Comparison of ENCODE assay signal across 8 cellular contexts in genomic region chr12:92583910-92584309, GRCh38.
"Had no signal": no experiment of that assay in that cellular context is flagged by ENCODE, and none has a peak within 500 bp of the region (broad histone marks: within the 10 kb centered on the region; RNA-seq: fewer than 3 reads in every experiment).

No MANE protein-coding gene starts in this region.

- DNase-seq: GDM1, GF-D8 had no signal

- H3K4me3 ChIP-seq: GM12878 had no signal

- FAIRE-seq: G401.6, GM12878, GM12891, GM12892, GM18507, GM19239 had no signal

- ATAC-seq: GM12878 had no signal
